ENCODE assay signal across 23 cellular contexts in genomic region chr5:1205255-1206180, GRCh38. TPM values are rescaled to one million over a fixed set of nuclear protein-coding genes. Genes with fewer than 3 reads are reported as not detected.
"Had no signal": no experiment of that assay in that cellular context is flagged by ENCODE, and none has a peak within 500 bp of the region (broad histone marks: within the 10 kb centered on the region; RNA-seq: fewer than 3 reads in every experiment).

No MANE protein-coding gene starts in this region.

- DNase-seq: activated CD4-positive, alpha-beta T cell treated with anti-CD3 and anti-CD28 coated beads, Interleukin-2, amount 10 ng/mL, durations not matched to agents 24 days and 14 days; activated CD4-positive, CD25-positive, alpha-beta regulatory T cell; activated CD8-positive, alpha-beta T cell treated with anti-CD3 and anti-CD28 coated beads for 36 hours; activated naive CD4-positive, alpha-beta T cell treated with anti-CD3 and anti-CD28 coated beads, Interleukin-2, amount 50 U/mL, for 16 hours; activated T-cell treated with anti-CD3 and anti-CD28 coated beads, Interleukin-2, amount 50 U/mL, for 24 hours; effector CD4-positive, alpha-beta T cell; kidney glomerular epithelial cell; sigmoid colon; stimulated activated CD4-positive, alpha-beta T cell treated with anti-CD3 and anti-CD28 coated beads, Interleukin-4, amount 100 ng/mL, for 24 hours had no signal

- H3K36me3 ChIP-seq: left ventricle myocardium inferior, ovary, sigmoid colon, upper lobe of left lung had no signal

- H3K27ac ChIP-seq: coronary artery, left ventricle myocardium inferior, ovary, sigmoid colon, testis, upper lobe of left lung had no signal

- H3K9me3 ChIP-seq: left ventricle myocardium inferior, ovary, sigmoid colon, testis, upper lobe of left lung had no signal

- H3K4me3 ChIP-seq: coronary artery, left ventricle myocardium inferior, ovary, sigmoid colon, testis, upper lobe of left lung had no signal

- H3K4me1 Mint-ChIP-seq: activated CD4-positive, alpha-beta T cell treated with anti-CD3 and anti-CD28 coated beads, Interleukin-2, amount 10 ng/mL, durations not matched to agents 24 days and 14 days; central memory CD8-positive, alpha-beta T cell; memory B cell; stimulated activated effector memory CD8-positive, alpha-beta T cell treated with anti-CD3 and anti-CD28 coated beads, Interleukin-12 subunit alpha, Interleukin-12 subunit beta, amount 100 ng/mL, for 72 hours had no signal

- H3K9me3 Mint-ChIP-seq: activated CD4-positive, alpha-beta T cell treated with anti-CD3 and anti-CD28 coated beads, Interleukin-2, amount 10 ng/mL, durations not matched to agents 24 days and 14 days; activated CD8-positive, alpha-beta T cell treated with anti-CD3 and anti-CD28 coated beads for 36 hours; activated T-cell treated with anti-CD3 and anti-CD28 coated beads, Interleukin-2, amount 50 U/mL, for 24 hours; central memory CD8-positive, alpha-beta T cell; memory B cell; stimulated activated effector memory CD8-positive, alpha-beta T cell treated with anti-CD3 and anti-CD28 coated beads, Interleukin-12 subunit alpha, Interleukin-12 subunit beta, amount 100 ng/mL, for 72 hours; T-helper 2 cell treated with Interferon-gamma antibody and Interleukin-4, amounts not matched to agents 5 μg/mL and 100 μg/mL, for 36 hours had no signal

- H3K36me3 Mint-ChIP-seq: memory B cell; stimulated activated effector memory CD8-positive, alpha-beta T cell treated with anti-CD3 and anti-CD28 coated beads, Interleukin-12 subunit alpha, Interleukin-12 subunit beta, amount 100 ng/mL, for 72 hours had no signal

- ATAC-seq: activated CD8-positive, alpha-beta T cell treated with anti-CD3 and anti-CD28 coated beads for 36 hours; stimulated activated effector memory CD8-positive, alpha-beta T cell treated with anti-CD3 and anti-CD28 coated beads, Interleukin-12 subunit alpha, Interleukin-12 subunit beta, amount 100 ng/mL, for 72 hours had no signal

- H3K27me3 Mint-ChIP-seq: activated CD4-positive, alpha-beta T cell treated with anti-CD3 and anti-CD28 coated beads, Interleukin-2, amount 10 ng/mL, durations not matched to agents 24 days and 14 days; activated CD8-positive, alpha-beta T cell treated with anti-CD3 and anti-CD28 coated beads for 36 hours; activated T-cell treated with anti-CD3 and anti-CD28 coated beads, Interleukin-2, amount 50 U/mL, for 24 hours had no signal

- H3K27me3 ChIP-seq: ovary, testis, upper lobe of left lung had no signal

- H3K4me3 Mint-ChIP-seq: activated CD4-positive, alpha-beta T cell treated with anti-CD3 and anti-CD28 coated beads, Interleukin-2, amount 10 ng/mL, durations not matched to agents 24 days and 14 days; activated CD8-positive, alpha-beta T cell treated with anti-CD3 and anti-CD28 coated beads for 36 hours; activated T-cell treated with anti-CD3 and anti-CD28 coated beads, Interleukin-2, amount 50 U/mL, for 24 hours; central memory CD8-positive, alpha-beta T cell; memory B cell; stimulated activated effector memory CD8-positive, alpha-beta T cell treated with anti-CD3 and anti-CD28 coated beads, Interleukin-12 subunit alpha, Interleukin-12 subunit beta, amount 100 ng/mL, for 72 hours; T-helper 2 cell treated with Interferon-gamma antibody and Interleukin-4, amounts not matched to agents 5 μg/mL and 100 μg/mL, for 36 hours had no signal

- H3K27ac Mint-ChIP-seq: activated CD4-positive, alpha-beta T cell treated with anti-CD3 and anti-CD28 coated beads, Interleukin-2, amount 10 ng/mL, durations not matched to agents 24 days and 14 days; activated CD8-positive, alpha-beta T cell treated with anti-CD3 and anti-CD28 coated beads for 36 hours; activated T-cell treated with anti-CD3 and anti-CD28 coated beads, Interleukin-2, amount 50 U/mL, for 24 hours; memory B cell; stimulated activated effector memory CD8-positive, alpha-beta T cell treated with anti-CD3 and anti-CD28 coated beads, Interleukin-12 subunit alpha, Interleukin-12 subunit beta, amount 100 ng/mL, for 72 hours; T-helper 2 cell treated with Interferon-gamma antibody and Interleukin-4, amounts not matched to agents 5 μg/mL and 100 μg/mL, for 36 hours had no signal

- H3K4me1 ChIP-seq: sigmoid colon had no signal

- FAIRE-seq: frontal cortex, TTC549 had no signal

RNA-seq across cellular contexts. Expression of gene SLC6A19, which starts 4.1 kb away (rescaled TPM):
- total RNA-seq: activated CD4-positive, alpha-beta T cell treated with anti-CD3 and anti-CD28 coated beads, Interleukin-2, amount 10 ng/mL, durations not matched to agents 24 days and 14 days; activated CD8-positive, alpha-beta T cell treated with anti-CD3 and anti-CD28 coated beads for 36 hours; frontal cortex; left ventricle myocardium inferior; mononuclear cell; sigmoid colon had no signal
- polyA plus RNA-seq: esophagus, ovary had no signal

RNA-seq across cellular contexts. Expression of gene SLC6A18, which starts 19.7 kb away (rescaled TPM):
- total RNA-seq: activated CD4-positive, alpha-beta T cell treated with anti-CD3 and anti-CD28 coated beads, Interleukin-2, amount 10 ng/mL, durations not matched to agents 24 days and 14 days; activated CD8-positive, alpha-beta T cell treated with anti-CD3 and anti-CD28 coated beads for 36 hours; aorta; frontal cortex; left ventricle myocardium inferior; mononuclear cell; ovary; sigmoid colon; upper lobe of left lung had no signal
- polyA plus RNA-seq: aorta, esophagus, ovary had no signal
